2 cellular contexts compared by ENCODE assay signal in genomic region chr19:46344363-46344762, GRCh38.
TF ChIP-seq lines count a peak whose summit lies in the region.

No MANE protein-coding gene starts in this region.

TF ChIP-seq in GM23338, 12 proteins besides CTCF, POLR2A, EP300 and RAD21:
- TF ChIP-seq POLR2AphosphoS5 (IDR thresholded peaks at IDR 0.05; ENCODE audit: low read depth), result no peak
- TF ChIP-seq STAT1 (IDR thresholded peaks at IDR 0.05; ENCODE audit: unreplicated experiment), result no peak
- TF ChIP-seq NANOG (IDR thresholded peaks at IDR 0.05; ENCODE audit: borderline replicate concordance), result no peak
- TF ChIP-seq JUNB (IDR thresholded peaks at IDR 0.05; ENCODE audit: unreplicated experiment), result no peak
- TF ChIP-seq EZH2 (IDR thresholded peaks at IDR 0.05; ENCODE audit: low read depth, unreplicated experiment), result no peak
- no peak for TF ChIP-seq ETS1 (IDR thresholded peaks at IDR 0.05)
- TF ChIP-seq EZH2phosphoT487 (IDR thresholded peaks at IDR 0.05; ENCODE audit: unreplicated experiment), result no peak
- TF ChIP-seq REST (IDR thresholded peaks at IDR 0.05; ENCODE audit: unreplicated experiment), result no peak
- TF ChIP-seq CREB1 (CRISPR knock-in tag; IDR thresholded peaks at IDR 0.05; ENCODE audit: low read depth), result no peak
- TF ChIP-seq ZNF462 (CRISPR knock-in tag; IDR thresholded peaks at IDR 0.05), result no peak
- TF ChIP-seq ZNF331 (CRISPR knock-in tag; IDR thresholded peaks at IDR 0.05; ENCODE audit: low read depth), result no peak
- no peak for TF ChIP-seq ZNF114 (CRISPR knock-in tag; IDR thresholded peaks at IDR 0.05)

TF ChIP-seq in H1, 55 proteins besides CTCF, POLR2A, EP300 and RAD21:
- TF ChIP-seq SRF (IDR thresholded peaks at IDR 0.05; ENCODE audit: low read depth, low read length) (no peak), POU5F1 (IDR thresholded peaks at IDR 0.05; ENCODE audit: low read depth, low read length) (no peak)
